ENCODE assay signal across 8 cellular contexts in the genomic region with DNA sequence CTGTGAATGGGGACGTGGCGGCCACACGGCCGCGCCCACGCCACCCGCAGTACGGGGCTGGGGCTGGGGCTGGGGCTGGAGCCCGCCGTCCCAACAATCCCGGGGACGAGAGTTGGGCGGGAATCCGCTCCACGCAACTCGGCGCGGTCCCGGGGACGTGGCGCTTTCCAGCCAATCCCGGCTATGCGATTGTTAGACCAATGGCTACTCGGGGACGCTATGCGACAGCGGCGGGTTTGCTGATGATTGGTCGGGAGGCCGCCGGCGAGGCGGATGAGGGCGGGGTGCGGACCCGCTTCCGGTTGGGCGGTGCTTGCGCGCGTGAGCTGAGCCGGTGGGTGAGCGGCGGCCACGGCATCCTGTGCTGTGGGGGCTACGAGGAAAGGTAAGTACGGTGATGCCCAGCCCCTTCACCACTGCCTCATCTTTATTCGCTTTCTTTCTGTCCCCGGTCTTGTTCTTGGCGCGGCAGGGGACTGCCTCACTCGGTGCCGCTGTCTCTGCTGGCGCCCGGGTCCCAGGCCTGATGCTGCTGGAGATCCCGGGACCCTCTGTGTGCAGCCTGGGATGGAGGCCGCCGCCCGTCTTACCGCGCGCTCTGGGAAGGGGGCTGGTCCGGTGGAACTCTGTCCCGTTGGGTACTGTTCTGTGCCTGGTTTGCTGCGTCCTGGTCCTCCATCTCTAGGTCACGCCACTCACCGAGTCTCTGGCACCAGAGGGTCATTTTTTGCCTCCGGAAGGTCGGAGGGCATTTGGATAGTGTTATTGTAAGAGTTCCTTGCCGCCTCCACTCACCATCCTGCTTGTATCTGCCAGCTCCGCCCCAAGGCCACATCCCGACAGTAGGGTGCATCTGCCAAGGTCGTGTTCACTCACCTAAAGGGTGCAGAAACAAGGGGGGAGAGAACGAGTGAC. TPM values are rescaled to one million over a fixed set of nuclear protein-coding genes. Genes with fewer than 3 reads are reported as not detected.
DNase-seq lines count a peak whose midpoint lies in the region; ATAC-seq and TF ChIP-seq lines count a peak whose summit lies in the region.

Gene CALU, plus strand, starts transcription at position 312 of the 915 bp plus-strand sequence. CDS start 9,225 bp downstream, outside the sequence.

- H3K4me1 ChIP-seq in left lung, result peaks cover 22 to 55% of the 10 kb centered on the region in 2 donors

- intact Hi-C loops in left lung (cut with DNase I), result no loop called here

- H3K27ac ChIP-seq in left lung, result peak within 1 kb of the TSS; percentile 87 to 95

- H3K36me3 ChIP-seq in left lung, result no peaks in the 10 kb centered on the region

- DNase-seq in C1 segment of cervical spinal cord (lab: John Stamatoyannopoulos, UW) (peak; percentile 71 to 96 (median 92)), NCI-H748 treated with DMSO at 0.1 percent for 48 hours (lab: John Stamatoyannopoulos, UW) (peak; percentile 91), dermis blood vessel endothelial cell (peak; percentile 98), left lung (peak; percentile 96 to 98)
- peak; percentile 89 to 90 for DNase-seq in activated CD4-positive, alpha-beta T cell treated with anti-CD3 and anti-CD28 coated beads, Interleukin-2, amount 50 U/mL, for 4 hours
- DNase-seq in stimulated activated CD4-positive, alpha-beta T cell treated with anti-CD3 and anti-CD28 coated beads, Interleukin-2, amount 100 ng/mL, for 48 hours, result peak; percentile 89 to 92

- H3K27me3 ChIP-seq in left lung, result no peaks in the 10 kb centered on the region

- H3K9me3 ChIP-seq in left lung, result no peaks in the 10 kb centered on the region

- ATAC-seq in GM19372 (IDR thresholded peaks at IDR 0.05; ENCODE audit: low read depth, unreplicated experiment), result peak; percentile 98
- peak; percentile 92 for ATAC-seq in HG03558 (IDR thresholded peaks at IDR 0.05; ENCODE audit: extremely low read depth, unreplicated experiment)
- ATAC-seq in left lung, result peak; percentile 98

- peak within 1 kb of the TSS; percentile 70 to 89 for H3K4me3 ChIP-seq in left lung

- no peak for TF ChIP-seq CTCF in left lung (IDR thresholded peaks at IDR 0.05)

RNA-seq across cellular contexts. Expression of gene CALU, which starts in this region (rescaled TPM):
- total RNA-seq in dermis blood vessel endothelial cell (421 and 506 TPM in 2 replicates), left lung (100 to 1,000 TPM; 177 to 239 TPM)

Comparison
In these comparisons a context has a peak if more than half of its experiments do, and no peak if none do; other contexts are left out.
1. Peak in every context shown above with its lines: DNase-seq, ATAC-seq, H3K4me3 ChIP-seq and H3K27ac ChIP-seq.